15 cellular contexts compared by ENCODE assay signal in the genomic region with DNA sequence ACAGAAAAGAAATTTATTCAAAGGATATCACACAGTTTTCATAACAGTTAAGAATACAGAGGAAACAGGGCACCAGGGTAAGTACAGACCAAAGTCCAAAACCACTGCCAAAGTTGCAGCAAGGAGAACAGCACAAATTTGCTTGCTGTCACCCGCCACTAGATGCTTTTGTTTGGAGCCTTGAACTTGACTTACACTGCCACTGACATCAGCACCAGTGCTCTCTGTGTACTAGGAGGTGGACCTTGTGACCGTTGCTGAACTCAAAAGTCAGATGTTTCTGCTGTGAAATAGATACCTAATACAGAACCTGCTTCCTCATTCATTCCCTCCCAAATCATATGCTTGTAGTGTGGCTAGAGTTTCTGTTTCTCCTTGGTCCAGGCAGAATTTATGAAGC.
DNase-seq lines count a peak whose midpoint lies in the region; ATAC-seq and TF ChIP-seq lines count a peak whose summit lies in the region.
"Had no signal": no experiment of that assay in that cellular context is flagged by ENCODE, and none has a peak within 500 bp of the region (broad histone marks: within the 10 kb centered on the region; RNA-seq: fewer than 3 reads in every experiment).

No MANE protein-coding gene starts in this region.

- H3K9me2 ChIP-seq in hepatocyte (replicated peaks; ENCODE audit: insufficient read depth): no peaks in the 10 kb centered on the region

- H3K9me3 ChIP-seq in hepatocyte (ENCODE audit: low read depth) (no peaks in the 10 kb centered on the region), right lobe of liver (no peaks in the 10 kb centered on the region), Peyer's patch (no peaks in the 10 kb centered on the region), endodermal cell (ENCODE audit: control insufficient read depth, low read length) (no peaks in the 10 kb centered on the region)
- H3K9me3 ChIP-seq: BLaER1 had no signal

- H3K4me3 ChIP-seq in hepatocyte (no peak overlapping the region), right lobe of liver (no peak overlapping the region), Peyer's patch (no peak overlapping the region), endodermal cell (ENCODE audit: low read length) (no peak overlapping the region)
- H3K4me3 ChIP-seq: BLaER1, GM12878, GM23338 had no signal

- H3K4me3 Mint-ChIP-seq in endodermal cell: no peak overlapping the region
- H3K4me3 Mint-ChIP-seq: GM23338 had no signal

- no peaks in the 10 kb centered on the region for H4K20me1 ChIP-seq in hepatocyte (ENCODE audit: insufficient read depth, poor library complexity, severe bottlenecking)
- H4K20me1 ChIP-seq: BLaER1 had no signal

- no peaks in the 10 kb centered on the region for H3K27me3 Mint-ChIP-seq in endodermal cell (ENCODE audit: insufficient read depth)

- H3K27ac Mint-ChIP-seq in endodermal cell: no peak overlapping the region
- H3K27ac Mint-ChIP-seq: GM23338 had no signal

- no peaks in the 10 kb centered on the region for H3K79me2 ChIP-seq in hepatocyte

- no peak overlapping the region for H3K4me2 ChIP-seq in hepatocyte
- H3K4me2 ChIP-seq: BLaER1, GM23338 had no signal

- TF ChIP-seq CTCF in hepatocyte (IDR thresholded peaks at IDR 0.05; ENCODE audit: poor library complexity) (no peak), right lobe of liver (IDR thresholded peaks at IDR 0.05) (no peak), Peyer's patch (IDR thresholded peaks at IDR 0.05) (no peak), endodermal cell (conservative IDR thresholded peaks at IDR 0.05) (no peak)

- no peak overlapping the region for H2AFZ ChIP-seq in hepatocyte
- H2AFZ ChIP-seq: GM23338 had no signal

- no peak overlapping the region for H3K27ac ChIP-seq in hepatocyte
- no peak overlapping the region for H3K27ac ChIP-seq in right lobe of liver
- no peak overlapping the region for H3K27ac ChIP-seq in Peyer's patch
- H3K27ac ChIP-seq in endodermal cell (ENCODE audit: low read depth, low read length): no peak overlapping the region
- H3K27ac ChIP-seq: BLaER1, HL-60 had no signal

- WGBS in hepatocyte (ENCODE audit: low lambda C conversion rate, missing lambda C conversion rate): 63% methylated on average over 2 of the region's 2 CpGs
- WGBS in right lobe of liver (ENCODE audit: insufficient coverage, low coverage, low lambda C conversion rate, missing lambda C conversion rate): 38% methylated on average over 2 of the region's 2 CpGs
- 80 to 100% methylated on average over 1 to 2 of the region's 2 CpGs for WGBS in endodermal cell (ENCODE audit: insufficient coverage in 1 of 2, insufficient read length in 1 of 2), 2 experiments

- ATAC-seq in right lobe of liver: peak in 3 of 4 donors; percentile 36 to 55 (median 54)
- ATAC-seq: GM12878, GM23338 had no signal

- H3K4me1 ChIP-seq in hepatocyte (ENCODE audit: insufficient read depth): no peaks in the 10 kb centered on the region
- no peaks in the 10 kb centered on the region for H3K4me1 ChIP-seq in right lobe of liver
- no peaks in the 10 kb centered on the region for H3K4me1 ChIP-seq in Peyer's patch
- no peaks in the 10 kb centered on the region for H3K4me1 ChIP-seq in endodermal cell (ENCODE audit: control insufficient read depth, insufficient read depth, low read length)
- H3K4me1 ChIP-seq: BLaER1 had no signal

- H3K27me3 ChIP-seq in hepatocyte (no peaks in the 10 kb centered on the region), right lobe of liver (peaks cover 0 to 5% of the 10 kb centered on the region in 2 donors), Peyer's patch (no peaks in the 10 kb centered on the region), endodermal cell (ENCODE audit: control insufficient read depth, insufficient read depth, low read length, poor library complexity, severe bottlenecking) (no peaks in the 10 kb centered on the region)
- H3K27me3 ChIP-seq: BLaER1 had no signal

- intact Hi-C loops in right lobe of liver (cut with DNase I): no loop called here

- no peaks in the 10 kb centered on the region for H3K4me1 Mint-ChIP-seq in endodermal cell
- H3K4me1 Mint-ChIP-seq: GM23338 had no signal

- H3K36me3 Mint-ChIP-seq in endodermal cell (ENCODE audit: low read depth): no peaks in the 10 kb centered on the region

- DNase-seq in HuH-7.5 (ENCODE audit: low spot score): peak; percentile 13
- peak; percentile 53 for DNase-seq in OCI-M1 (lab: John Stamatoyannopoulos, UW)
- peak; percentile 35 for DNase-seq in hepatocyte (ENCODE audit: low spot score)
- no peak for DNase-seq in right lobe of liver
- no peak for DNase-seq in hippocampal formation (lab: John Stamatoyannopoulos, UW)
- DNase-seq in Peyer's patch: no peak
- DNase-seq in endodermal cell: no peak
- DNase-seq: 8988T, AML-193, DMS79, H7 had no signal

- no peak overlapping the region for H3K9ac ChIP-seq in endodermal cell (ENCODE audit: extremely low read depth, low read length, poor library complexity, severe bottlenecking)
- H3K9ac ChIP-seq: BLaER1 had no signal

- no peaks in the 10 kb centered on the region for H3K9me3 Mint-ChIP-seq in endodermal cell
- H3K9me3 Mint-ChIP-seq: GM23338 had no signal

- TF ChIP-seq POLR2A in right lobe of liver (IDR thresholded peaks at IDR 0.05) (no peak), Peyer's patch (IDR thresholded peaks at IDR 0.05) (no peak)

- H3K36me3 ChIP-seq in hepatocyte (replicated peaks; ENCODE audit: insufficient read depth, low read depth) (no peaks in the 10 kb centered on the region), right lobe of liver (no peaks in the 10 kb centered on the region), Peyer's patch (no peaks in the 10 kb centered on the region), endodermal cell (ENCODE audit: control insufficient read depth, insufficient read depth, low read length) (no peaks in the 10 kb centered on the region)
- H3K36me3 ChIP-seq: BLaER1 had no signal

Comparison
In these comparisons a context has a peak if more than half of its experiments do, and no peak if none do; other contexts are left out.
1. DNase-seq: peak in HuH-7.5 (single experiment), OCI-M1 (single experiment) and hepatocyte (single experiment); none in right lobe of liver (0 of 3), hippocampal formation (0 of 2), Peyer's patch (0 of 3) and endodermal cell (single experiment).